Comparison of ENCODE assay signal across 16 cellular contexts in the genomic region with DNA sequence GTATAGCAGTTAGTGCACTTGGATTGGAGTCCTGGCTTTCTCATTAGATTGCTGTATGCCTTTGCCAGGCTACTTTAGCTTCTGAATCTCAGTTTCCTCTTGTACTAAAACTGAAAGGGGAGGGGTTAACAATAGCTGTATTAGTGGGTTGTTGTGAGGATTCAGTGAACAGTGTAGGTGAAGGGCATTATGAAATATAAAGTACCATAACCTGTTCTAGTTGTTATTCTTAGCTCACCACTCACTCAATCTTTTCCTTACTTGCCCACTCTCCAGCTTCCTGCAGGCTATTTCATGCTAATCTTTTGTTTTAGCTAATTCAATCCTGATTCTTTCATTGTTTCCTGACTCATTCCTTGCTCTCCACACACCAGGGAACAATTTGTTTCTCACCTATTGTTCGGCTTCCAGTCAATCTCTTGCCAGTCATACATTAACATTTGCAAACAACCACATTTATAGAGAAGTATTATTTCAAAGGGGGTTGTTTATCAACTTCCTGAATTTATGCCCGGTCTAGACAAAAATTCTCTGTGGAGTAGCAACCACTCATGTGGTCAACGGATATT. TPM values are rescaled to one million over a fixed set of nuclear protein-coding genes. Genes with fewer than 3 reads are reported as not detected.
A peak's percentile ranks its signal among the peaks of the same experiment; 100 is the strongest.
DNase-seq lines count a peak whose midpoint lies in the region; ATAC-seq, FAIRE-seq and TF ChIP-seq lines count a peak whose summit lies in the region.
"Had no signal": no experiment of that assay in that cellular context is flagged by ENCODE, and none has a peak within 500 bp of the region (broad histone marks: within the 10 kb centered on the region; RNA-seq: fewer than 3 reads in every experiment).

No MANE protein-coding gene starts in this region.

- H3K27me3 Mint-ChIP-seq in GM23338 (ENCODE audit: insufficient read depth, low read depth, poor library complexity): no peaks in the 10 kb centered on the region
- H3K27me3 Mint-ChIP-seq: CD4-positive, alpha-beta memory T cell had no signal

- no peaks in the 10 kb centered on the region for H3K79me1 ChIP-seq in mesendoderm (ENCODE audit: low read length)

- no peak overlapping the region for H3K18ac ChIP-seq in mesendoderm (ENCODE audit: low read length)

- H3K9me3 ChIP-seq in heart right ventricle: peaks cover 0 to 2% (median 0%) of the 10 kb centered on the region in 11 donors
- H3K9me3 ChIP-seq: BLaER1, HAP-1 had no signal

- intact Hi-C loops in heart right ventricle (cut with DNase I): no loop called here

- H3K27me3 ChIP-seq in GM23338 (ENCODE audit: insufficient read depth) (no peaks in the 10 kb centered on the region), bronchial epithelial cell (ENCODE audit: control insufficient read depth, insufficient read depth, low read length) (no peaks in the 10 kb centered on the region), mesendoderm (ENCODE audit: insufficient read depth, low read length, poor library complexity) (no peaks in the 10 kb centered on the region), heart right ventricle (peaks cover 0 to 42% (median 0%) of the 10 kb centered on the region in 7 donors)

- H3K4me3 ChIP-seq in GM23338 (no peak overlapping the region), bronchial epithelial cell (ENCODE audit: low read depth, low read length) (no peak overlapping the region), mesendoderm (ENCODE audit: low read length) (no peak overlapping the region), heart right ventricle (no peak overlapping the region)
- H3K4me3 ChIP-seq: BLaER1, GM12878, HAP-1 had no signal

- H3K4me1 ChIP-seq in GM23338 (ENCODE audit: insufficient read depth): peaks cover 6% of the 10 kb centered on the region; the same call in 1 of the 2 replicates
- peaks cover 4% of the 10 kb centered on the region for H3K4me1 ChIP-seq in mesendoderm (ENCODE audit: control insufficient read depth, low read depth, low read length)
- H3K4me1 ChIP-seq in heart right ventricle: no peaks in the 10 kb centered on the region
- H3K4me1 ChIP-seq: BLaER1, HAP-1 had no signal

- H2BK120ac ChIP-seq in mesendoderm (ENCODE audit: low read depth, low read length): no peak overlapping the region

- H2AK5ac ChIP-seq in mesendoderm (ENCODE audit: low read length): no peak overlapping the region

- H3K79me2 ChIP-seq in GM23338 (replicated peaks; ENCODE audit: insufficient read depth) (no peaks in the 10 kb centered on the region), mesendoderm (ENCODE audit: control insufficient read depth, insufficient read depth, low read length) (no peaks in the 10 kb centered on the region)

- H3K36me3 Mint-ChIP-seq in GM23338 (ENCODE audit: low read depth): peaks cover 4% of the 10 kb centered on the region; the same call in 2 of the 3 replicates
- H3K36me3 Mint-ChIP-seq: CD14-positive monocyte; CD4-positive, alpha-beta memory T cell; IgD-negative memory B cell had no signal

- H3K4me3 Mint-ChIP-seq in GM23338: no peak overlapping the region
- H3K4me3 Mint-ChIP-seq: CD14-positive monocyte; CD4-positive, alpha-beta memory T cell; IgD-negative memory B cell had no signal

- H2AFZ ChIP-seq in GM23338: no peak overlapping the region

- H2BK15ac ChIP-seq in mesendoderm (replicated peaks; ENCODE audit: low read depth): no peak overlapping the region

- H4K5ac ChIP-seq in mesendoderm (ENCODE audit: low read length): no peak overlapping the region

- H2BK5ac ChIP-seq in mesendoderm (ENCODE audit: low read length): peak overlapping the region; percentile 23

- H3K9me2 ChIP-seq in GM23338 (ENCODE audit: insufficient read depth): no peaks in the 10 kb centered on the region

- H4K8ac ChIP-seq in mesendoderm (ENCODE audit: low read depth, low read length): no peak overlapping the region

- no peak for TF ChIP-seq CTCF in GM23338 (conservative IDR thresholded peaks at IDR 0.05; ENCODE audit: low read depth in 2 of 2)
- no peak for TF ChIP-seq CTCF in bronchial epithelial cell (IDR thresholded peaks at IDR 0.05; ENCODE audit: insufficient read depth, low read length, severe bottlenecking)
- no peak for TF ChIP-seq CTCF in heart right ventricle (IDR thresholded peaks at IDR 0.05)

- no peaks in the 10 kb centered on the region for H4K20me1 ChIP-seq in GM23338 (replicated peaks; ENCODE audit: insufficient read depth)
- H4K20me1 ChIP-seq: BLaER1 had no signal

- H3K4me1 Mint-ChIP-seq in GM23338: peaks cover 13% of the 10 kb centered on the region; the same call in 2 of the 3 replicates
- H3K4me1 Mint-ChIP-seq: CD14-positive monocyte; CD4-positive, alpha-beta memory T cell had no signal

- H3K56ac ChIP-seq in mesendoderm (ENCODE audit: low read length): peak overlapping the region; percentile 60

- no peaks in the 10 kb centered on the region for H3F3A ChIP-seq in GM23338 (replicated peaks; ENCODE audit: low read depth)

- H3K36me3 ChIP-seq in GM23338 (ENCODE audit: insufficient read depth): no peaks in the 10 kb centered on the region
- no peaks in the 10 kb centered on the region for H3K36me3 ChIP-seq in bronchial epithelial cell (ENCODE audit: control insufficient read depth, insufficient read depth, low read length)
- no peaks in the 10 kb centered on the region for H3K36me3 ChIP-seq in mesendoderm (ENCODE audit: control insufficient read depth, insufficient read depth, low read length)
- no peaks in the 10 kb centered on the region for H3K36me3 ChIP-seq in heart right ventricle
- H3K36me3 ChIP-seq: BLaER1, HAP-1 had no signal

- H3K9me3 Mint-ChIP-seq in GM23338: peaks cover 6% of the 10 kb centered on the region; the same call in 2 of the 3 replicates
- H3K9me3 Mint-ChIP-seq: IgD-negative memory B cell had no signal

- no peak overlapping the region for H3K9ac ChIP-seq in mesendoderm (ENCODE audit: low read length)
- H3K9ac ChIP-seq: BLaER1 had no signal

- no CpG with 5 or more reads among the region's 3 CpGs for WGBS in mesendoderm (ENCODE audit: extremely low coverage, insufficient coverage, low lambda C conversion rate)
- WGBS in heart right ventricle, 2 donors: 71 to 75% methylated on average over 3 of the region's 3 CpGs

- H3K23ac ChIP-seq in mesendoderm (ENCODE audit: low read length): no peak overlapping the region

- H3K4ac ChIP-seq in mesendoderm (ENCODE audit: low read depth, low read length): no peak overlapping the region

- H3K27ac ChIP-seq in GM23338 (ENCODE audit: low read depth): no peak overlapping the region
- H3K27ac ChIP-seq in mesendoderm (ENCODE audit: low read depth, low read length): peak overlapping the region; percentile 11
- H3K27ac ChIP-seq in caudate nucleus (ENCODE audit: low read depth, low read length): no peak overlapping the region
- no peak overlapping the region for H3K27ac ChIP-seq in heart right ventricle
- H3K27ac ChIP-seq: BLaER1, HL-60 had no signal

- DNase-seq in GM23338 (ENCODE audit: low spot score) (no peak), bronchial epithelial cell (ENCODE audit: low read depth) (peak; percentile 49), mesendoderm (peak; percentile 53), caudate nucleus (lab: John Stamatoyannopoulos, UW) (no peak), NOMO-1 treated with DMSO at 0.1 percent for 48 hours (lab: John Stamatoyannopoulos, UW; ENCODE audit: unreplicated experiment) (no peak), DMS 273 treated with DMSO at 0.1 percent for 48 hours (lab: John Stamatoyannopoulos, UW) (no peak), heart right ventricle (no peak)
- DNase-seq: 8988T; CD4-positive, alpha-beta memory T cell had no signal

- FAIRE-seq in bronchial epithelial cell (lab: Jason Lieb, UNC): no peak
- FAIRE-seq: GM12878 had no signal

- peak; percentile 26; the same call in 2 of the 3 replicates for ATAC-seq in GM23338
- peak; percentile 94 for ATAC-seq in esophagus mucosa
- ATAC-seq in heart right ventricle: no peak
- ATAC-seq: GM12878 had no signal

- no peak overlapping the region for H3K27ac Mint-ChIP-seq in GM23338
- H3K27ac Mint-ChIP-seq: CD14-positive monocyte; CD4-positive, alpha-beta memory T cell; IgD-negative memory B cell had no signal

- H3K4me2 ChIP-seq in GM23338: peak overlapping the region; percentile 19; the same call in 1 of the 2 replicates
- no peak overlapping the region for H3K4me2 ChIP-seq in mesendoderm (ENCODE audit: low read length)
- H3K4me2 ChIP-seq: BLaER1 had no signal

TF ChIP-seq in GM23338, 12 proteins besides CTCF, POLR2A, EP300 and RAD21 (continues in another document):
- TF ChIP-seq POLR2AphosphoS5 (IDR thresholded peaks at IDR 0.05; ENCODE audit: low read depth): no peak
- no peak for TF ChIP-seq EZH2 (IDR thresholded peaks at IDR 0.05; ENCODE audit: low read depth, unreplicated experiment)
- no peak for TF ChIP-seq ZNF114 (CRISPR knock-in tag; IDR thresholded peaks at IDR 0.05)
- TF ChIP-seq STAT1 (IDR thresholded peaks at IDR 0.05; ENCODE audit: unreplicated experiment): no peak
- TF ChIP-seq NANOG (IDR thresholded peaks at IDR 0.05; ENCODE audit: borderline replicate concordance): no peak
- no peak for TF ChIP-seq EZH2phosphoT487 (IDR thresholded peaks at IDR 0.05; ENCODE audit: unreplicated experiment)
- TF ChIP-seq, protein P1, sequence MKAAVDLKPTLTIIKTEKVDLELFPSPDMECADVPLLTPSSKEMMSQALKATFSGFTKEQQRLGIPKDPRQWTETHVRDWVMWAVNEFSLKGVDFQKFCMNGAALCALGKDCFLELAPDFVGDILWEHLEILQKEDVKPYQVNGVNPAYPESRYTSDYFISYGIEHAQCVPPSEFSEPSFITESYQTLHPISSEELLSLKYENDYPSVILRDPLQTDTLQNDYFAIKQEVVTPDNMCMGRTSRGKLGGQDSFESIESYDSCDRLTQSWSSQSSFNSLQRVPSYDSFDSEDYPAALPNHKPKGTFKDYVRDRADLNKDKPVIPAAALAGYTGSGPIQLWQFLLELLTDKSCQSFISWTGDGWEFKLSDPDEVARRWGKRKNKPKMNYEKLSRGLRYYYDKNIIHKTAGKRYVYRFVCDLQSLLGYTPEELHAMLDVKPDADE (IDR thresholded peaks at IDR 0.05): no peak
- TF ChIP-seq ZNF331 (CRISPR knock-in tag; IDR thresholded peaks at IDR 0.05; ENCODE audit: low read depth): no peak

RNA-seq across cellular contexts. Expression of gene EDA, which starts 50.6 kb away (rescaled TPM):
- total RNA-seq in GM23338 (2014; rRNA removed; shearing (Covaris generic)): 14.9 and 19.6 TPM in 2 replicates
- polyA plus RNA-seq in GM23338 (2016; fragmentation: Nextera tagmentation; extraction: Ambion mirVana): 5.0 and 6.6 TPM in 2 replicates
- 0.26 and 0.77 TPM in 2 replicates for total RNA-seq in bronchial epithelial cell
- 1.5 TPM for total RNA-seq in esophagus mucosa
- polyA plus RNA-seq in mesendoderm (2013, experiment 1 of 2): 2.7 TPM
- 2.9 TPM for polyA plus RNA-seq in mesendoderm (2013, experiment 2 of 2)
- 1 to 10 TPM; 4.2 to 9.4 (median 5.4) TPM for total RNA-seq in heart right ventricle
- 1 to 10 TPM; 2.3 to 3.1 TPM for polyA plus RNA-seq in heart right ventricle
- polyA plus RNA-seq: GM12878, IgD-negative memory B cell had no signal

Comparison
In these comparisons a context has a peak if more than half of its experiments do, and no peak if none do; other contexts are left out.
1. ATAC-seq: peak in GM23338 (single experiment) and esophagus mucosa (single experiment); none in heart right ventricle (0 of 8).
2. DNase-seq: peak in bronchial epithelial cell (single experiment) and mesendoderm (single experiment); none in GM23338 (single experiment), caudate nucleus (0 of 61), NOMO-1 treated with DMSO at 0.1 percent for 48 hours (single experiment), DMS 273 treated with DMSO at 0.1 percent for 48 hours (single experiment) and heart right ventricle (0 of 2).